1 cellular context compared by ENCODE assay signal in the genomic region with DNA sequence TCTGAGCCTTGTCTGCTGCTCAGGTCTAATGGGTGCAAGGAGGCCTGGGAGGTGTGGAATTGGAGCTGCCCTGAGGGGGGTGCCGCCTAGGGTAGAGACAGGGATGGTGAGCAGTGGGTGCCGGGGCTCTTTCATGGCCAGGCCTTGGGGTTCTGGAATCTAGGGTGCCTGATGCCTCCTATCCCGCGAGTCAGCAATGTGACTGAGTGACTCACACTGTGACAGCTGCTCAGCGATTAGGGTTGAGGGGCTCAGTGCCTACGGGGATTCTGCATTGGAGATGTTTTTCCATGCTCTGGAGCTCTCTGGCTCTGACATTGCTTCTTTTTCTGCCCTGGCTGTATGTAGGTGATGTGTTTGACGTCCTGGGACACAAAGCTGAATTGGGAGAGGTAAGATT.
TF ChIP-seq lines count a peak whose summit lies in the region.

No MANE protein-coding gene starts in this region.

TF ChIP-seq in HepG2, 621 proteins besides CTCF, POLR2A, EP300 and RAD21:
- TF ChIP-seq MIXL1 (CRISPR knock-in tag; IDR thresholded peaks at IDR 0.05): no peak
- TF ChIP-seq ZSCAN12 (CRISPR knock-in tag; IDR thresholded peaks at IDR 0.05): no peak
- no peak for TF ChIP-seq TRAFD1 (CRISPR knock-in tag; IDR thresholded peaks at IDR 0.05; ENCODE audit: borderline replicate concordance)
- no peak for TF ChIP-seq U2AF1 (optimal IDR thresholded peaks at IDR 0.05; ENCODE audit: low read depth, low read length)
- TF ChIP-seq, protein P1, sequence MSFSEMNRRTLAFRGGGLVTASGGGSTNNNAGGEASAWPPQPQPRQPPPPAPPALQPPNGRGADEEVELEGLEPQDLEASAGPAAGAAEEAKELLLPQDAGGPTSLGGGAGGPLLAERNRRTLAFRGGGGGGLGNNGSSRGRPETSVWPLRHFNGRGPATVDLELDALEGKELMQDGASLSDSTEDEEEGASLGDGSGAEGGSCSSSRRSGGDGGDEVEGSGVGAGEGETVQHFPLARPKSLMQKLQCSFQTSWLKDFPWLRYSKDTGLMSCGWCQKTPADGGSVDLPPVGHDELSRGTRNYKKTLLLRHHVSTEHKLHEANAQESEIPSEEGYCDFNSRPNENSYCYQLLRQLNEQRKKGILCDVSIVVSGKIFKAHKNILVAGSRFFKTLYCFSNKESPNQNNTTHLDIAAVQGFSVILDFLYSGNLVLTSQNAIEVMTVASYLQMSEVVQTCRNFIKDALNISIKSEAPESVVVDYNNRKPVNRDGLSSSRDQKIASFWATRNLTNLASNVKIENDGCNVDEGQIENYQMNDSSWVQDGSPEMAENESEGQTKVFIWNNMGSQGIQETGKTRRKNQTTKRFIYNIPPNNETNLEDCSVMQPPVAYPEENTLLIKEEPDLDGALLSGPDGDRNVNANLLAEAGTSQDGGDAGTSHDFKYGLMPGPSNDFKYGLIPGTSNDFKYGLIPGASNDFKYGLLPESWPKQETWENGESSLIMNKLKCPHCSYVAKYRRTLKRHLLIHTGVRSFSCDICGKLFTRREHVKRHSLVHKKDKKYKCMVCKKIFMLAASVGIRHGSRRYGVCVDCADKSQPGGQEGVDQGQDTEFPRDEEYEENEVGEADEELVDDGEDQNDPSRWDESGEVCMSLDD (CRISPR knock-in tag; IDR thresholded peaks at IDR 0.05; ENCODE audit: borderline replicate concordance): no peak
- no peak for TF ChIP-seq ZBTB34 (CRISPR knock-in tag; IDR thresholded peaks at IDR 0.05)
- TF ChIP-seq ZFX (CRISPR knock-in tag; IDR thresholded peaks at IDR 0.05; ENCODE audit: low read depth): no peak
- TF ChIP-seq ETV6 (CRISPR knock-in tag; conservative IDR thresholded peaks at IDR 0.05): no peak
- TF ChIP-seq IRF9 (CRISPR knock-in tag; IDR thresholded peaks at IDR 0.05; ENCODE audit: borderline replicate concordance): no peak
- TF ChIP-seq, protein P2, sequence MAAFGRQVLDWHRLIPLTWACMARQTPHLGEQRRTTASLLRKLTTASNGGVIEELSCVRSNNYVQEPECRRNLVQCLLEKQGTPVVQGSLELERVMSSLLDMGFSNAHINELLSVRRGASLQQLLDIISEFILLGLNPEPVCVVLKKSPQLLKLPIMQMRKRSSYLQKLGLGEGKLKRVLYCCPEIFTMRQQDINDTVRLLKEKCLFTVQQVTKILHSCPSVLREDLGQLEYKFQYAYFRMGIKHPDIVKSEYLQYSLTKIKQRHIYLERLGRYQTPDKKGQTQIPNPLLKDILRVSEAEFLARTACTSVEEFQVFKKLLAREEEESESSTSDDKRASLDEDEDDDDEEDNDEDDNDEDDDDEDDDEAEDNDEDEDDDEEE (CRISPR knock-in tag; IDR thresholded peaks at IDR 0.05): no peak
- TF ChIP-seq RBFOX2 (IDR thresholded peaks at IDR 0.05; ENCODE audit: low read depth, low read length): no peak
- no peak for TF ChIP-seq ZFP36L1 (CRISPR knock-in tag; IDR thresholded peaks at IDR 0.05)
TF ChIP-seq in HepG2: peak in this region for 0.
